In the genomic region with DNA sequence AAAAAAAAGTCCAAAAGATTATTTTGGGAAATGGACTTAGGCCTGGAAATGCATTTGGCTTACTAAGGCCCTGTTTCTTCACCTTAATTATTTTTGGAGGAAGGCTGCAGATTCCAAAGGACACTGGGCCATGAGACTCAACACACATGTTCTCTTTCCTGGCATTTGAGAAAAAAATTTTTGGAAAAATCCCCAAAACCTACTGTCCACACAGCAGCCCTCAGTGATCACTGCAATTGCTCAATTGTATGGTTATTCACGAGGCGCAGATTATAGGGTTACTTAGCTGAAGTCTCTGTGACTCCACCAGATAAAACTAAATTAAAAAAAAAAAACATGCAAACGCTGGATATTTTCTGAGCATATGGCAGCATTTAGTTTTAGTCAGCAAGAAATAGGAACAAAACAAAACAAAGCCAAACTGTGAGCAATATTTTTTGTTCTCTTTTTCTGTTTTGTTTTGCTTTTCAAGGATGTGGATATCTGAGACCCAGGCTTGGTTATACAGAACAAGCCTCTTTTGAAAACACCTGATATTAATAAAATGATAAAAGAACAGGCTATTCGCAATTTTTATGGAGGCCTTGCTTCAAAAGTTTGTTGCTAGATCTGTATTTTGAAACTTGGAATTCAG, we compare ENCODE assay signal across 1 cellular context.
TF ChIP-seq lines count a peak whose summit lies in the region.

No MANE protein-coding gene starts in this region.

TF ChIP-seq in WTC11, 78 proteins besides CTCF, POLR2A, EP300 and RAD21 (continued from another document):
- TF ChIP-seq, protein P1, sequence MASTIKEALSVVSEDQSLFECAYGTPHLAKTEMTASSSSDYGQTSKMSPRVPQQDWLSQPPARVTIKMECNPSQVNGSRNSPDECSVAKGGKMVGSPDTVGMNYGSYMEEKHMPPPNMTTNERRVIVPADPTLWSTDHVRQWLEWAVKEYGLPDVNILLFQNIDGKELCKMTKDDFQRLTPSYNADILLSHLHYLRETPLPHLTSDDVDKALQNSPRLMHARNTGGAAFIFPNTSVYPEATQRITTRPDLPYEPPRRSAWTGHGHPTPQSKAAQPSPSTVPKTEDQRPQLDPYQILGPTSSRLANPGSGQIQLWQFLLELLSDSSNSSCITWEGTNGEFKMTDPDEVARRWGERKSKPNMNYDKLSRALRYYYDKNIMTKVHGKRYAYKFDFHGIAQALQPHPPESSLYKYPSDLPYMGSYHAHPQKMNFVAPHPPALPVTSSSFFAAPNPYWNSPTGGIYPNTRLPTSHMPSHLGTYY (CRISPR knock-in tag; IDR thresholded peaks at IDR 0.05): no peak
- TF ChIP-seq, protein P2, sequence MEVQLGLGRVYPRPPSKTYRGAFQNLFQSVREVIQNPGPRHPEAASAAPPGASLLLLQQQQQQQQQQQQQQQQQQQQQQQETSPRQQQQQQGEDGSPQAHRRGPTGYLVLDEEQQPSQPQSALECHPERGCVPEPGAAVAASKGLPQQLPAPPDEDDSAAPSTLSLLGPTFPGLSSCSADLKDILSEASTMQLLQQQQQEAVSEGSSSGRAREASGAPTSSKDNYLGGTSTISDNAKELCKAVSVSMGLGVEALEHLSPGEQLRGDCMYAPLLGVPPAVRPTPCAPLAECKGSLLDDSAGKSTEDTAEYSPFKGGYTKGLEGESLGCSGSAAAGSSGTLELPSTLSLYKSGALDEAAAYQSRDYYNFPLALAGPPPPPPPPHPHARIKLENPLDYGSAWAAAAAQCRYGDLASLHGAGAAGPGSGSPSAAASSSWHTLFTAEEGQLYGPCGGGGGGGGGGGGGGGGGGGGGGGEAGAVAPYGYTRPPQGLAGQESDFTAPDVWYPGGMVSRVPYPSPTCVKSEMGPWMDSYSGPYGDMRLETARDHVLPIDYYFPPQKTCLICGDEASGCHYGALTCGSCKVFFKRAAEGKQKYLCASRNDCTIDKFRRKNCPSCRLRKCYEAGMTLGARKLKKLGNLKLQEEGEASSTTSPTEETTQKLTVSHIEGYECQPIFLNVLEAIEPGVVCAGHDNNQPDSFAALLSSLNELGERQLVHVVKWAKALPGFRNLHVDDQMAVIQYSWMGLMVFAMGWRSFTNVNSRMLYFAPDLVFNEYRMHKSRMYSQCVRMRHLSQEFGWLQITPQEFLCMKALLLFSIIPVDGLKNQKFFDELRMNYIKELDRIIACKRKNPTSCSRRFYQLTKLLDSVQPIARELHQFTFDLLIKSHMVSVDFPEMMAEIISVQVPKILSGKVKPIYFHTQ (CRISPR knock-in tag; IDR thresholded peaks at IDR 0.05): no peak
- TF ChIP-seq ATF2 (CRISPR knock-in tag; IDR thresholded peaks at IDR 0.05; ENCODE audit: borderline replicate concordance, low read depth): no peak
- no peak for TF ChIP-seq ZNF423 (CRISPR knock-in tag; IDR thresholded peaks at IDR 0.05)
- TF ChIP-seq, protein P3, sequence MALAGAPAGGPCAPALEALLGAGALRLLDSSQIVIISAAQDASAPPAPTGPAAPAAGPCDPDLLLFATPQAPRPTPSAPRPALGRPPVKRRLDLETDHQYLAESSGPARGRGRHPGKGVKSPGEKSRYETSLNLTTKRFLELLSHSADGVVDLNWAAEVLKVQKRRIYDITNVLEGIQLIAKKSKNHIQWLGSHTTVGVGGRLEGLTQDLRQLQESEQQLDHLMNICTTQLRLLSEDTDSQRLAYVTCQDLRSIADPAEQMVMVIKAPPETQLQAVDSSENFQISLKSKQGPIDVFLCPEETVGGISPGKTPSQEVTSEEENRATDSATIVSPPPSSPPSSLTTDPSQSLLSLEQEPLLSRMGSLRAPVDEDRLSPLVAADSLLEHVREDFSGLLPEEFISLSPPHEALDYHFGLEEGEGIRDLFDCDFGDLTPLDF (CRISPR knock-in tag; IDR thresholded peaks at IDR 0.05): no peak
- no peak for TF ChIP-seq ESRRA (CRISPR knock-in tag; IDR thresholded peaks at IDR 0.05; ENCODE audit: borderline replicate concordance)
